8 cellular contexts compared by ENCODE assay signal in the genomic region with DNA sequence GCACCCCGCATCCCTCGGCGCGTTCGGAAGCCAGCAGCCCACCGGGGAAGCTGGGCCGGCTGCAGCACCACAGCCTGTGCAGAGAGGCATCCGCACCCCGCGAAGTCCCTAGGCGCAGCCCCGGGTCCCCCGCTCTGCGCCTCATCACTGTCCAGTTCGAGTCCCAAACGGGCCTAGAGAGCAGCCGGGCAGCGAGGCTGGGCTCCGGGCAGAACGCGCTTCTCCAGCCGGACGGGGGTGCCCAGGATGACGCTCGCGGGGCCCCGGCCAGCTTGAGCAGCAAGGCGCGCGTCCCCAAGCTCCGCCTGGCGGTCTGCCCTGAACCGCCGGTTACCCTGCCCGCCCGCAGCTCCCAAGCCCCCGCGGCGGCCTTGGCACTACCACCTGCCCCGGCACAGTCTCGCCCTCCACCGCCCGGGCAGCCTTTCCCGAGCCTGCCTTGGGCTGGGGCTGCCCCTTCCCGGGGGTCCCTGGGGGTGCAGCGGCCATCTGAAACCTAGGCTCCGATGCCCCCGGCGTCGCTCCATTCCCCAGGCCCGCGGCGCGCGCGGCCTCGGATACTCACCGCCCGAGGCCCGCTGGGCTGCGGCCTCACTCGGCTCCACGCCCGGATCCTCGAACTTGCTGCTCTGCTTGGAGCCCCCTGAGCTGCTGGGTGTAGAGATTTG. TPM values are rescaled to one million over a fixed set of nuclear protein-coding genes. Genes with fewer than 3 reads are reported as not detected.
DNase-seq lines count a peak whose midpoint lies in the region; ATAC-seq and TF ChIP-seq lines count a peak whose summit lies in the region.

No MANE protein-coding gene starts in this region.

- H3K27me3 Mint-ChIP-seq in T-helper 17 cell (peaks cover 29% of the 10 kb centered on the region), MCF 10A (ENCODE audit: insufficient read depth, unreplicated experiment) (no peaks in the 10 kb centered on the region)

- peak; percentile 8 for DNase-seq in AG10803 (ENCODE audit: low read depth)
- peak; percentile 4 for DNase-seq in HS-5 (ENCODE audit: low read depth)
- DNase-seq in T-helper 17 cell, result peak in 1 of 3 donors; percentile 9
- DNase-seq in MCF 10A (ENCODE audit: unreplicated experiment), result peak; percentile 45
- DNase-seq in iris pigment epithelial cell (ENCODE audit: low read depth), result peak; percentile 40

- peak overlapping the region; percentile 87 for H3K4me2 ChIP-seq in skeletal muscle satellite cell (ENCODE audit: low read length)

- H3K27ac Mint-ChIP-seq in T-helper 17 cell, result peak overlapping the region; percentile 72
- no peak overlapping the region for H3K27ac Mint-ChIP-seq in MCF 10A (ENCODE audit: low read depth, unreplicated experiment)

- no peaks in the 10 kb centered on the region for H3K9me3 ChIP-seq in T-helper 17 cell (ENCODE audit: control insufficient read depth, low read length, poor library complexity, severe bottlenecking)
- no peaks in the 10 kb centered on the region for H3K9me3 ChIP-seq in skeletal muscle satellite cell (replicated peaks; ENCODE audit: low read length)

- no peaks in the 10 kb centered on the region for H3K9me3 Mint-ChIP-seq in MCF 10A (ENCODE audit: unreplicated experiment)

- peak overlapping the region; percentile 45 for H3K9ac ChIP-seq in skeletal muscle satellite cell (ENCODE audit: low read depth, low read length)

- H3K4me3 ChIP-seq in AG10803 (ENCODE audit: low read length), result peak overlapping the region; percentile 38
- peak overlapping the region; percentile 76 for H3K4me3 ChIP-seq in skeletal muscle satellite cell (ENCODE audit: low read length)

- peaks cover 8% of the 10 kb centered on the region for H3K27me3 ChIP-seq in skeletal muscle satellite cell (ENCODE audit: control insufficient read depth, insufficient read depth, low read length)

- CTCF ChIA-PET in MCF 10A (lab: Yijun Ruan, JAX), result interaction anchor here (0.5 to 3.0 kb wide), 17 partner anchors 8 to 538 kb away, joined by 3 to 15 read pairs (median 5); no protein-coding TSS in a partner anchor

- TF ChIP-seq CTCF in AG10803 (conservative IDR thresholded peaks at IDR 0.05; ENCODE audit: low read length), result no peak
- peak; percentile 21 for TF ChIP-seq CTCF in MCF 10A (IDR thresholded peaks at IDR 0.05; ENCODE audit: unreplicated experiment)

- H3K4me1 Mint-ChIP-seq in T-helper 17 cell (peaks cover 20% of the 10 kb centered on the region), MCF 10A (ENCODE audit: insufficient read depth, unreplicated experiment) (peaks cover 9% of the 10 kb centered on the region)

- H3K4me3 Mint-ChIP-seq in T-helper 17 cell (peak overlapping the region; percentile 94), MCF 10A (ENCODE audit: unreplicated experiment) (peak overlapping the region; percentile 72)

- H3K36me3 Mint-ChIP-seq in T-helper 17 cell (ENCODE audit: low read depth), result peaks cover 6% of the 10 kb centered on the region
- no peaks in the 10 kb centered on the region for H3K36me3 Mint-ChIP-seq in MCF 10A (ENCODE audit: insufficient read depth, unreplicated experiment)

- no TSS peak for BruUV-seq in MCF 10A (replicated peaks; lab: Mats Ljungman, UMichigan)

- POLR2A ChIA-PET in MCF 10A (lab: Yijun Ruan, JAX), result interaction anchor here (0.6 to 3.4 kb wide), 13 partner anchors 9 to 549 kb away, joined by 3 to 11 read pairs (median 4); no protein-coding TSS in a partner anchor

- H3K4me1 ChIP-seq in skeletal muscle satellite cell (ENCODE audit: control insufficient read depth, insufficient read depth, low read length), result peaks cover 10% of the 10 kb centered on the region

- intact Hi-C loops in MCF 10A (cut with micrococcal nuclease), result loop anchor here (1.0 to 2.0 kb wide), 3 partner anchors 60 to 543 kb away; no protein-coding TSS in a partner anchor

- H3K36me3 ChIP-seq in skeletal muscle satellite cell (ENCODE audit: insufficient read depth, low read length), result no peaks in the 10 kb centered on the region

- ATAC-seq in GM18519 (IDR thresholded peaks at IDR 0.05; ENCODE audit: low FRiP score, unreplicated experiment) (peak; percentile 24), T-helper 17 cell (peak; percentile 52), GM18870 (IDR thresholded peaks at IDR 0.05; ENCODE audit: unreplicated experiment) (no peak)

RNA-seq across cellular contexts. Expression of a gene that starts 0.6 kb away (rescaled TPM):
- total RNA-seq in T-helper 17 cell (under 1 TPM in 1 of 2 donors, not detected in 1; 0.23 TPM), MCF 10A (2022) (0.56 and 1.8 TPM in 2 replicates)
- total RNA-seq in skeletal muscle satellite cell (2012; rRNA removed), result under 0.01 TPM in 1 of 2 replicates, not detected in the other
